Comparison of ENCODE assay signal across 7 cellular contexts in genomic region chr6:125363360-125364121, GRCh38.
DNase-seq lines count a peak whose midpoint lies in the region; TF ChIP-seq lines count a peak whose summit lies in the region.

No MANE protein-coding gene starts in this region.

- peak overlapping the region; percentile 31 for H3K4me3 ChIP-seq in HFF-Myc (replicated peaks; ENCODE audit: low read depth, low read length)
- H3K4me3 ChIP-seq in SJCRH30 = peak overlapping the region; percentile 55

- DNase-seq in HFF-Myc (ENCODE audit: extremely low read depth, low read depth) (no peak), SJCRH30 (peak; percentile 58 to 68), glomerular visceral epithelial cell (ENCODE audit: extremely low spot score) (peak; percentile 31), nucleus accumbens (lab: John Stamatoyannopoulos, UW) (peak in 31 of 56 donors; percentile 11 to 65 (median 40)), G401 (ENCODE audit: low spot score) (no peak), NOMO-1 (lab: John Stamatoyannopoulos, UW; ENCODE audit: unreplicated experiment in 2 of 2) (no peak), SIG-M5 treated with dmso at 0.1 percent for 504 hours (lab: John Stamatoyannopoulos, UW; ENCODE audit: unreplicated experiment) (no peak)

- H3K27ac ChIP-seq in SJCRH30 = no peak overlapping the region

- in situ Hi-C loops in G401 (cut with HindIII; ENCODE audit: low sequenced_read_pairs) = no loop called here

- H3K27me3 ChIP-seq in SJCRH30 = no peaks in the 10 kb centered on the region

- H3K4me1 ChIP-seq in SJCRH30 = no peaks in the 10 kb centered on the region; the same call in 1 of the 2 replicates

- TF ChIP-seq CTCF in HFF-Myc (IDR thresholded peaks at IDR 0.05; ENCODE audit: low read depth, low read length, missing control alignments) = no peak

- H3K9me3 ChIP-seq in SJCRH30 (replicated peaks) = no peaks in the 10 kb centered on the region

- H3K36me3 ChIP-seq in SJCRH30 = no peaks in the 10 kb centered on the region

Comparison
In these comparisons a context has a peak if more than half of its experiments do, and no peak if none do; other contexts are left out.
1. DNase-seq: peak in SJCRH30 (2 of 2), glomerular visceral epithelial cell (single experiment) and nucleus accumbens (31 of 56); none in HFF-Myc (single experiment), G401 (single experiment), NOMO-1 (0 of 2) and SIG-M5 treated with dmso at 0.1 percent for 504 hours (single experiment).